23 cellular contexts compared by ENCODE assay signal in the genomic region with DNA sequence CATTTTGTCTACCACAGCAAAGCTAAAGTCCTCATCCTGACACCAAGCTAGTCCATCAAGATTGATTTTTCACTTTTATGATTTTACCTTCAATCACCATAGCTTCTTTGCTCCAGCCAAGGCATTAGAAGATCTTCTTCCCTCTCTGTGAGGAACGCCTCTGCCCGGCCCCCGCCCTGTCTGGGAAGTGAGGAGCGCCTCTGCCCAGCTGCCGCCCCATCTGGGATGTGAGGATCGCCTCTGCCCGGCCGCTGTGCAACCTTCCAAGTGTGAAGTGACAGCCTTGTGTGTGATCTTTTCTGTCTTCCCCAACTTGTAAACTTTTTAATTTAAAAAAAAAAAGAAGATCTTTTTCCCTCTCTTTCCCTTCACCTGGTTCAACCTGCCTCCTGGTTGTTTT.
DNase-seq lines count a peak whose midpoint lies in the region; ATAC-seq and TF ChIP-seq lines count a peak whose summit lies in the region.
"Had no signal": no experiment of that assay in that cellular context is flagged by ENCODE, and none has a peak within 500 bp of the region (broad histone marks: within the 10 kb centered on the region; RNA-seq: fewer than 3 reads in every experiment).

No MANE protein-coding gene starts in this region.

- peak; percentile 2 for DNase-seq in NCI-H82 (lab: John Stamatoyannopoulos, UW)
- DNase-seq in NCI-H82 treated with DMSO at 0.1 percent for 48 hours (lab: John Stamatoyannopoulos, UW; ENCODE audit: unreplicated experiment): no peak
- peak; percentile 86 for DNase-seq in chondrocyte (ENCODE audit: low spot score)
- DNase-seq in spleen: peak; percentile 64
- no peak for DNase-seq in activated CD4-positive, alpha-beta T cell treated with anti-CD3 and anti-CD28 coated beads, Interleukin-2, amount 50 U/mL, for 1 hour
- DNase-seq in COLO829 (ENCODE audit: low spot score): no peak
- DNase-seq: 8988T; ACHN; BE2C; Calu3; CD4-positive, alpha-beta T cell; CD8-positive, alpha-beta memory T cell; COR-L47; DMS79; EL; GDM1; H9 had no signal

- H3K4me1 Mint-ChIP-seq in chondrocyte (ENCODE audit: low read depth): peaks cover 29% of the 10 kb centered on the region
- H3K4me1 Mint-ChIP-seq: CD8-positive, alpha-beta memory T cell; H9 had no signal

- no peak overlapping the region for H3K27ac ChIP-seq in spleen
- H3K27ac ChIP-seq: A549; BLaER1 treated with 17β-estradiol and CSF1 and Interleukin-3, amounts not matched to agents 10 nM and 100 nM had no signal

- ATAC-seq in GM21619 (IDR thresholded peaks at IDR 0.05; ENCODE audit: unreplicated experiment): no peak
- ATAC-seq: A549, GM12878, HCT116 had no signal

- no peak overlapping the region for H3K4me3 ChIP-seq in spleen
- H3K4me3 ChIP-seq: A549; BLaER1 treated with 17β-estradiol and CSF1 and Interleukin-3, amounts not matched to agents 10 nM and 100 nM; GM12878 had no signal

- H3K27me3 Mint-ChIP-seq in chondrocyte (ENCODE audit: low read depth): no peaks in the 10 kb centered on the region
- H3K27me3 Mint-ChIP-seq: CD4-positive, alpha-beta T cell; CD8-positive, alpha-beta memory T cell had no signal

- H3K36me3 Mint-ChIP-seq in chondrocyte (ENCODE audit: low read depth): no peaks in the 10 kb centered on the region
- H3K36me3 Mint-ChIP-seq: CD14-positive monocyte; CD8-positive, alpha-beta memory T cell had no signal

- TF ChIP-seq CTCF in chondrocyte (IDR thresholded peaks at IDR 0.05) (no peak), spleen (IDR thresholded peaks at IDR 0.05 in 8 of 11, conservative IDR thresholded peaks at IDR 0.05 in 3 of 11) (no peak)

- no peaks in the 10 kb centered on the region for H3K36me3 ChIP-seq in spleen
- H3K36me3 ChIP-seq: BE2C had no signal

- H3K27ac Mint-ChIP-seq in chondrocyte (ENCODE audit: unreplicated experiment): no peak overlapping the region
- H3K27ac Mint-ChIP-seq: CD14-positive monocyte; CD4-positive, alpha-beta T cell; CD8-positive, alpha-beta memory T cell; H9 had no signal

- no peaks in the 10 kb centered on the region for H3K27me3 ChIP-seq in spleen (replicated peaks in 1 of 7)
- H3K27me3 ChIP-seq: BE2C; BLaER1 treated with 17β-estradiol and CSF1 and Interleukin-3, amounts not matched to agents 10 nM and 100 nM had no signal

- H3K9me3 ChIP-seq in spleen: peaks cover 0 to 6% (median 0%) of the 10 kb centered on the region in 8 donors
- H3K9me3 ChIP-seq: A549, BE2C had no signal

- TF ChIP-seq POLR2A in spleen (IDR thresholded peaks at IDR 0.05): no peak

- intact Hi-C loops in spleen (cut with DNase I; ENCODE audit: low total_unique reads): no loop called here

- H3K4me3 Mint-ChIP-seq in chondrocyte (ENCODE audit: unreplicated experiment): no peak overlapping the region
- H3K4me3 Mint-ChIP-seq: CD14-positive monocyte; CD4-positive, alpha-beta T cell; CD8-positive, alpha-beta memory T cell; H9 had no signal

- no peaks in the 10 kb centered on the region for H3K4me1 ChIP-seq in spleen
- H3K4me1 ChIP-seq: A549, BE2C had no signal

- WGBS in spleen, 5 donors: 92 to 97% (median 95%) methylated on average over 8 of the region's 8 CpGs

- no peaks in the 10 kb centered on the region for H3K9me3 Mint-ChIP-seq in chondrocyte (ENCODE audit: low read depth)
- H3K9me3 Mint-ChIP-seq: CD4-positive, alpha-beta T cell; H9 had no signal

Comparison
In these comparisons a context has a peak if more than half of its experiments do, and no peak if none do; other contexts are left out.
1. DNase-seq: peak in NCI-H82 (single experiment), chondrocyte (single experiment) and spleen (single experiment); none in NCI-H82 treated with DMSO at 0.1 percent for 48 hours (single experiment), activated CD4-positive, alpha-beta T cell treated with anti-CD3 and anti-CD28 coated beads, Interleukin-2, amount 50 U/mL, for 1 hour (single experiment) and COLO829 (single experiment).